Comparison of ENCODE assay signal across 13 cellular contexts in genomic region chr7:69429817-69430501, GRCh38.
DNase-seq lines count a peak whose midpoint lies in the region; ATAC-seq, FAIRE-seq and TF ChIP-seq lines count a peak whose summit lies in the region.
"Had no signal": no experiment of that assay in that cellular context is flagged by ENCODE, and none has a peak within 500 bp of the region (broad histone marks: within the 10 kb centered on the region; RNA-seq: fewer than 3 reads in every experiment).

No MANE protein-coding gene starts in this region.

- H3K4me1 Mint-ChIP-seq in stimulated activated effector memory CD8-positive, alpha-beta T cell treated with anti-CD3 and anti-CD28 coated beads, Interleukin-12 subunit alpha, Interleukin-12 subunit beta, amount 100 ng/mL, for 72 hours: peaks cover 11% of the 10 kb centered on the region

- no peak overlapping the region for H3K4ac ChIP-seq in mesenchymal stem cell (ENCODE audit: low read depth in 1 of 2, low read length in 2 of 2)

- H3K36me3 Mint-ChIP-seq in stimulated activated effector memory CD8-positive, alpha-beta T cell treated with anti-CD3 and anti-CD28 coated beads, Interleukin-12 subunit alpha, Interleukin-12 subunit beta, amount 100 ng/mL, for 72 hours: no peaks in the 10 kb centered on the region

- H2BK5ac ChIP-seq in mesenchymal stem cell (ENCODE audit: low read depth, low read length, poor library complexity, severe bottlenecking): no peak overlapping the region

- no peak overlapping the region for H4K8ac ChIP-seq in mesenchymal stem cell (ENCODE audit: low read length)

- no peak for TF ChIP-seq POLR2A in transverse colon (IDR thresholded peaks at IDR 0.05)

- no peak overlapping the region for H2AK5ac ChIP-seq in mesenchymal stem cell (ENCODE audit: low read length, severe bottlenecking)

- no peak overlapping the region for H3K18ac ChIP-seq in mesenchymal stem cell (ENCODE audit: low read depth in 1 of 2, low read length in 2 of 2)

- in situ Hi-C loops in transverse colon (cut with MboI; ENCODE audit: low pct_ligation_motif_present in 1 of 4, low pct_unique_long_range_greater_than_20kb in 1 of 4, low sequenced_read_pairs in 3 of 4): no loop called here

- no peak overlapping the region for H3K27ac Mint-ChIP-seq in stimulated activated effector memory CD8-positive, alpha-beta T cell treated with anti-CD3 and anti-CD28 coated beads, Interleukin-12 subunit alpha, Interleukin-12 subunit beta, amount 100 ng/mL, for 72 hours

- H2AFZ ChIP-seq in mesenchymal stem cell (ENCODE audit: low read depth, low read length): no peak overlapping the region

- no peak overlapping the region for H2BK120ac ChIP-seq in mesenchymal stem cell (ENCODE audit: low read depth, low read length)

- peak overlapping the region; percentile 85 for H3K9ac ChIP-seq in mesenchymal stem cell (ENCODE audit: low read length)

- no peak overlapping the region for H2BK12ac ChIP-seq in mesenchymal stem cell (ENCODE audit: low read length in 2 of 2)

- ATAC-seq in GM18868 (IDR thresholded peaks at IDR 0.05; ENCODE audit: unreplicated experiment): no peak
- no peak for ATAC-seq in HG02759 (IDR thresholded peaks at IDR 0.05; ENCODE audit: unreplicated experiment)
- ATAC-seq in stimulated activated effector memory CD8-positive, alpha-beta T cell treated with anti-CD3 and anti-CD28 coated beads, Interleukin-12 subunit alpha, Interleukin-12 subunit beta, amount 100 ng/mL, for 72 hours: no peak
- ATAC-seq: HCT116; naive thymus-derived CD4-positive, alpha-beta T cell; Panc1 had no signal

- H3K9me3 Mint-ChIP-seq in stimulated activated effector memory CD8-positive, alpha-beta T cell treated with anti-CD3 and anti-CD28 coated beads, Interleukin-12 subunit alpha, Interleukin-12 subunit beta, amount 100 ng/mL, for 72 hours: peaks cover 4% of the 10 kb centered on the region

- H4K91ac ChIP-seq in mesenchymal stem cell (ENCODE audit: low read length): no peak overlapping the region

- H3K4me1 ChIP-seq in mesenchymal stem cell (ENCODE audit: control insufficient read depth, insufficient read depth, low read depth, low read length) (no peaks in the 10 kb centered on the region), transverse colon (peaks cover 0 to 17% (median 0%) of the 10 kb centered on the region in 4 donors)

- H3K27me3 ChIP-seq in mesenchymal stem cell (ENCODE audit: control insufficient read depth in 1 of 2, insufficient read depth in 1 of 2, low read length in 2 of 2) (peaks cover 0 to 23% of the 10 kb centered on the region in 2 experiments), transverse colon (no peaks in the 10 kb centered on the region)

- H3K9me3 ChIP-seq in mesenchymal stem cell (ENCODE audit: control insufficient read depth, low read length) (no peaks in the 10 kb centered on the region), transverse colon (no peaks in the 10 kb centered on the region)

- H3K4me2 ChIP-seq in mesenchymal stem cell (ENCODE audit: low read length, poor library complexity, severe bottlenecking): no peak overlapping the region

- H3K4me3 Mint-ChIP-seq in stimulated activated effector memory CD8-positive, alpha-beta T cell treated with anti-CD3 and anti-CD28 coated beads, Interleukin-12 subunit alpha, Interleukin-12 subunit beta, amount 100 ng/mL, for 72 hours: no peak overlapping the region
- H3K4me3 Mint-ChIP-seq: naive thymus-derived CD4-positive, alpha-beta T cell had no signal

- peak; percentile 76 for DNase-seq in NCI-H1694 (lab: John Stamatoyannopoulos, UW)
- peak; percentile 26 for DNase-seq in cerebellar cortex (ENCODE audit: low spot score)
- DNase-seq in mesenchymal stem cell: no peak
- DNase-seq in transverse colon: peak; percentile 8
- no peak for DNase-seq in D721Med (ENCODE audit: insufficient read length, low spot score)
- no peak for DNase-seq in stimulated activated effector memory CD8-positive, alpha-beta T cell treated with anti-CD3 and anti-CD28 coated beads, Interleukin-12 subunit alpha, Interleukin-12 subunit beta, amount 100 ng/mL, for 72 hours (ENCODE audit: low spot score in 2 of 2)
- DNase-seq: activated T-cell treated with anti-CD3 and anti-CD28 coated beads for 4 hours; effector CD8-positive, alpha-beta T cell; naive thymus-derived CD4-positive, alpha-beta T cell had no signal

- no peaks in the 10 kb centered on the region for H3K79me1 ChIP-seq in mesenchymal stem cell (replicated peaks; ENCODE audit: low read length, poor library complexity, severe bottlenecking)

- TF ChIP-seq CTCF in transverse colon (IDR thresholded peaks at IDR 0.05) (no peak), D721Med (IDR thresholded peaks at IDR 0.05; ENCODE audit: insufficient read depth, missing control alignments) (no peak)

- no peak overlapping the region for H3K23ac ChIP-seq in mesenchymal stem cell (ENCODE audit: low read length in 2 of 2)

- WGBS in mesenchymal stem cell: 59% methylated on average over 18 of the region's 20 CpGs
- 33 to 41% methylated on average over 11 to 20 of the region's 20 CpGs for WGBS in transverse colon (ENCODE audit: low coverage in 1 of 2), 2 donors

- H3K4me3 ChIP-seq in mesenchymal stem cell (ENCODE audit: insufficient read depth in 1 of 2, low read depth in 1 of 2, low read length in 2 of 2) (peak overlapping the region in 1 of 2 experiments; percentile 51), transverse colon (no peak overlapping the region)

- H3K27ac ChIP-seq in mesenchymal stem cell (ENCODE audit: low read length, poor library complexity, severe bottlenecking): no peak overlapping the region
- peak overlapping the region in 2 of 4 donors; percentile 36 to 52 for H3K27ac ChIP-seq in transverse colon

- H2BK15ac ChIP-seq in mesenchymal stem cell (ENCODE audit: low read depth, poor library complexity, severe bottlenecking): no peak overlapping the region

- intact Hi-C loops in transverse colon (cut with DNase I; ENCODE audit: low total_unique reads): no loop called here

- FAIRE-seq in D721Med (lab: Jason Lieb, UNC): no peak

- no peak overlapping the region for H3K14ac ChIP-seq in mesenchymal stem cell (ENCODE audit: low read length in 2 of 2)

- TF ChIP-seq EP300 in transverse colon (IDR thresholded peaks at IDR 0.05; ENCODE audit: low read depth): no peak

- no peaks in the 10 kb centered on the region for H3K36me3 ChIP-seq in mesenchymal stem cell (ENCODE audit: control insufficient read depth in 1 of 2, insufficient read depth in 2 of 2, low read depth in 1 of 2, low read length in 2 of 2)
- H3K36me3 ChIP-seq in transverse colon: no peaks in the 10 kb centered on the region

Comparison
In these comparisons a context has a peak if more than half of its experiments do, and no peak if none do; other contexts are left out.
1. DNase-seq: peak in NCI-H1694 (single experiment), cerebellar cortex (single experiment) and transverse colon (single experiment); none in mesenchymal stem cell (single experiment), D721Med (single experiment) and stimulated activated effector memory CD8-positive, alpha-beta T cell treated with anti-CD3 and anti-CD28 coated beads, Interleukin-12 subunit alpha, Interleukin-12 subunit beta, amount 100 ng/mL, for 72 hours (0 of 2).